Comparison of ENCODE assay signal across 13 cellular contexts in genomic region chr21:29939859-29940245, GRCh38. TPM values are rescaled to one million over a fixed set of nuclear protein-coding genes. Genes with fewer than 3 reads are reported as not detected.
A peak's percentile ranks its signal among the peaks of the same experiment; 100 is the strongest.
DNase-seq lines count a peak whose midpoint lies in the region; ATAC-seq and TF ChIP-seq lines count a peak whose summit lies in the region.
"Had no signal": no experiment of that assay in that cellular context is flagged by ENCODE, and none has a peak within 500 bp of the region (broad histone marks: within the 10 kb centered on the region; RNA-seq: fewer than 3 reads in every experiment).

GRIK1 (minus strand) TSS chr21:29939996.

- no peak within 1 kb of the TSS for H3K27ac ChIP-seq in AG04450 (ENCODE audit: low read depth, low read length)
- H3K27ac ChIP-seq in mesodermal cell (ENCODE audit: low read depth, low read length, severe bottlenecking), result no peak within 1 kb of the TSS
- H3K27ac ChIP-seq: epithelial cell of prostate had no signal

- TF ChIP-seq CTCF in AG04450 (IDR thresholded peaks at IDR 0.05; ENCODE audit: low read depth, low read length), result no peak
- no peak for TF ChIP-seq CTCF in LNCaP clone FGC (IDR thresholded peaks at IDR 0.05; ENCODE audit: control insufficient read depth, extremely low read depth, insufficient read depth)

- no peaks in the 10 kb centered on the region for H3K4me1 ChIP-seq in mesodermal cell (ENCODE audit: control insufficient read depth, insufficient read depth, low read length, poor library complexity, severe bottlenecking)

- DNase-seq in AG04450 (ENCODE audit: low read depth, low spot score) (no peak), LNCaP clone FGC (ENCODE audit: low read depth) (no peak), NCI-H226 (no peak), left colon (no peak)
- DNase-seq in activated naive CD4-positive, alpha-beta T cell (lab: John Stamatoyannopoulos, UW), result no peak
- DNase-seq: activated CD4-positive, alpha-beta T cell treated with anti-CD3 and anti-CD28 coated beads, Interleukin-2, amount 50 U/mL, for 4 hours; DMS79 treated with DMSO at 0.1 percent for 48 hours; NCI-H510A had no signal

- H3K4me1 Mint-ChIP-seq in dendritic cell treated with granulocyte-macrophage colony-stimulating factor and Interleukin-4, amounts not matched to agents 40 ng/mL and 50 ng/mL, for 4 days (ENCODE audit: low read depth), result peaks cover 13% of the 10 kb centered on the region
- H3K4me1 Mint-ChIP-seq in stimulated activated memory B cell treated with anti-CD40 and anti-IgM and Interleukin-4, amounts not matched to agents 10 μg/mL and 1 μg/mL and 100 μg/mL, for 72 hours, result no peaks in the 10 kb centered on the region

- H3K27ac Mint-ChIP-seq in dendritic cell treated with granulocyte-macrophage colony-stimulating factor and Interleukin-4, amounts not matched to agents 40 ng/mL and 50 ng/mL, for 4 days, result no peak within 1 kb of the TSS
- H3K27ac Mint-ChIP-seq in stimulated activated memory B cell treated with anti-CD40 and anti-IgM and Interleukin-4, amounts not matched to agents 10 μg/mL and 1 μg/mL and 100 μg/mL, for 72 hours, result no peak within 1 kb of the TSS
- H3K27ac Mint-ChIP-seq: stimulated activated naive CD8-positive, alpha-beta T cell treated with anti-CD3 and anti-CD28 coated beads, Interleukin-15, Interleukin-2, amounts not matched to agents 100 ng/mL and 50 ng/mL, for 24 hours had no signal

- intact Hi-C loops in dendritic cell treated with granulocyte-macrophage colony-stimulating factor and Interleukin-4, amounts not matched to agents 40 ng/mL and 50 ng/mL, for 4 days (cut with micrococcal nuclease), result no loop called here
- intact Hi-C loops in left colon (cut with DNase I, micrococcal nuclease), result no loop called here

- H3K36me3 Mint-ChIP-seq in dendritic cell treated with granulocyte-macrophage colony-stimulating factor and Interleukin-4, amounts not matched to agents 40 ng/mL and 50 ng/mL, for 4 days (ENCODE audit: low read depth), result no peaks in the 10 kb centered on the region
- H3K36me3 Mint-ChIP-seq in stimulated activated memory B cell treated with anti-CD40 and anti-IgM and Interleukin-4, amounts not matched to agents 10 μg/mL and 1 μg/mL and 100 μg/mL, for 72 hours, result no peaks in the 10 kb centered on the region

- POLR2A ChIA-PET in AG04450 (lab: Yijun Ruan, JAX), result no interaction called here

- peaks cover 50% of the 10 kb centered on the region for H3K27me3 Mint-ChIP-seq in dendritic cell treated with granulocyte-macrophage colony-stimulating factor and Interleukin-4, amounts not matched to agents 40 ng/mL and 50 ng/mL, for 4 days
- H3K27me3 Mint-ChIP-seq in stimulated activated memory B cell treated with anti-CD40 and anti-IgM and Interleukin-4, amounts not matched to agents 10 μg/mL and 1 μg/mL and 100 μg/mL, for 72 hours, result peaks cover 46% of the 10 kb centered on the region

- peak within 1 kb of the TSS; percentile 41 for H3K4me3 Mint-ChIP-seq in dendritic cell treated with granulocyte-macrophage colony-stimulating factor and Interleukin-4, amounts not matched to agents 40 ng/mL and 50 ng/mL, for 4 days
- no peak within 1 kb of the TSS for H3K4me3 Mint-ChIP-seq in stimulated activated memory B cell treated with anti-CD40 and anti-IgM and Interleukin-4, amounts not matched to agents 10 μg/mL and 1 μg/mL and 100 μg/mL, for 72 hours
- H3K4me3 Mint-ChIP-seq: stimulated activated naive CD8-positive, alpha-beta T cell treated with anti-CD3 and anti-CD28 coated beads, Interleukin-15, Interleukin-2, amounts not matched to agents 100 ng/mL and 50 ng/mL, for 24 hours had no signal

- H3K4me3 ChIP-seq in AG04450 (ENCODE audit: low read depth, low read length), result peak within 1 kb of the TSS; percentile 32
- H3K4me3 ChIP-seq in LNCaP clone FGC (ENCODE audit: low read depth, low read length), result peak within 1 kb of the TSS; percentile 61
- H3K4me3 ChIP-seq in mesodermal cell (ENCODE audit: extremely low read depth, insufficient read depth, low read length, poor library complexity, severe bottlenecking), result peak within 1 kb of the TSS; percentile 38

- CTCF ChIA-PET in AG04450 (lab: Charles Lee), result no interaction called here

- 2 to 4% methylated on average over 5 to 13 of the region's 18 CpGs for WGBS in mesodermal cell (ENCODE audit: insufficient coverage in 2 of 2), 2 experiments

- no peak for ATAC-seq in stimulated activated memory B cell treated with anti-CD40 and anti-IgM and Interleukin-4, amounts not matched to agents 10 μg/mL and 1 μg/mL and 100 μg/mL, for 72 hours
- no peak for ATAC-seq in left colon

- H3K9me3 Mint-ChIP-seq in dendritic cell treated with granulocyte-macrophage colony-stimulating factor and Interleukin-4, amounts not matched to agents 40 ng/mL and 50 ng/mL, for 4 days, result no peaks in the 10 kb centered on the region
- peaks cover 7% of the 10 kb centered on the region for H3K9me3 Mint-ChIP-seq in stimulated activated memory B cell treated with anti-CD40 and anti-IgM and Interleukin-4, amounts not matched to agents 10 μg/mL and 1 μg/mL and 100 μg/mL, for 72 hours

- no peaks in the 10 kb centered on the region for H3K36me3 ChIP-seq in mesodermal cell (ENCODE audit: control insufficient read depth, insufficient read depth, low read length)

- H3K9me3 ChIP-seq in AG04450 (ENCODE audit: control insufficient read depth, insufficient read depth, low read length), result no peaks in the 10 kb centered on the region; the same call in 1 of the 2 replicates
- H3K9me3 ChIP-seq in mesodermal cell (ENCODE audit: control insufficient read depth, low read length), result no peaks in the 10 kb centered on the region

- H3K27me3 ChIP-seq in AG04450 (ENCODE audit: control insufficient read depth, insufficient read depth, low read length), result peaks cover 19% of the 10 kb centered on the region

RNA-seq across cellular contexts. Expression of gene GRIK1, which starts in this region (rescaled TPM):
- polyA plus RNA-seq in AG04450 (2011; rRNA removed), result not detected in 2 replicates
- polyA minus RNA-seq in AG04450 (2011; rRNA and poly(A)+ RNA removed), result not detected in 2 replicates
- polyA plus RNA-seq in mesodermal cell (2013, experiment 1 of 2), result 0.88 TPM
- not detected for polyA plus RNA-seq in mesodermal cell (2013, experiment 2 of 2)
- under 1 TPM; 0.09 to 0.14 TPM for total RNA-seq in left colon
